ENCODE assay signal across 16 cellular contexts in genomic region chr7:40483630-40484029, GRCh38.
DNase-seq lines count a peak whose midpoint lies in the region; ATAC-seq and TF ChIP-seq lines count a peak whose summit lies in the region.
"Had no signal": no experiment of that assay in that cellular context is flagged by ENCODE, and none has a peak within 500 bp of the region (broad histone marks: within the 10 kb centered on the region; RNA-seq: fewer than 3 reads in every experiment).

No MANE protein-coding gene starts in this region.

- H3K9me3 ChIP-seq in Panc1 (ENCODE audit: control insufficient read depth, insufficient read depth, low read depth, low read length) = no peaks in the 10 kb centered on the region

- no peaks in the 10 kb centered on the region for H3K4me1 ChIP-seq in Panc1 (ENCODE audit: control insufficient read depth, insufficient read depth, low read length)
- H3K4me1 ChIP-seq: SJCRH30 had no signal

- H3K27me3 ChIP-seq in Panc1 (ENCODE audit: control insufficient read depth, insufficient read depth, low read length) = no peaks in the 10 kb centered on the region

- peak; percentile 41 for TF ChIP-seq CTCF in AG09309 (IDR thresholded peaks at IDR 0.05; ENCODE audit: control insufficient read depth, insufficient read depth, low read depth, low read length, missing control alignments)
- peak; percentile 17; the same call in 1 of the 2 replicates for TF ChIP-seq CTCF in GM12875 (IDR thresholded peaks at IDR 0.05; ENCODE audit: borderline replicate concordance, insufficient read depth, low read depth, low read length)
- peak; percentile 29; the same call in 1 of the 2 replicates for TF ChIP-seq CTCF in Panc1 (IDR thresholded peaks at IDR 0.05)
- peak; percentile 47 for TF ChIP-seq CTCF in fibroblast of villous mesenchyme (IDR thresholded peaks at IDR 0.05; ENCODE audit: insufficient read depth, low read depth, low read length)

- intact Hi-C loops in Panc1 (cut with micrococcal nuclease; ENCODE audit: unreplicated experiment) = no loop called here

- POLR2A ChIA-PET in Panc1 (lab: Charles Lee) = no interaction called here

- in situ Hi-C loops in Panc1 (cut with HindIII; ENCODE audit: low pct_unique_long_range_greater_than_20kb, low sequenced_read_pairs) = no loop called here

- H3K36me3 ChIP-seq in Panc1 (ENCODE audit: control insufficient read depth, insufficient read depth, low read length) = no peaks in the 10 kb centered on the region
- H3K36me3 ChIP-seq: SJCRH30 had no signal

- DNase-seq in AG09309 (ENCODE audit: low read depth) (no peak), Panc1 (ENCODE audit: low read depth, low spot score) (no peak), fibroblast of villous mesenchyme (ENCODE audit: low read depth) (no peak), activated gamma-delta T cell (lab: John Stamatoyannopoulos, UW) (no peak), HuH-7.5 (ENCODE audit: low spot score) (no peak)
- no peak for DNase-seq in stimulated activated naive CD4-positive, alpha-beta T cell treated with Interleukin-2 at 50 U/mL for 16 hours (lab: John Stamatoyannopoulos, UW)
- DNase-seq: activated CD4-positive, alpha-beta T cell treated with anti-CD3 and anti-CD28 coated beads for 48 hours; activated naive CD4-positive, alpha-beta T cell treated with anti-CD3 and anti-CD28 coated beads, Interleukin-2, amount 10 ng/mL, durations not matched to agents 7 days and 5 days; C1 segment of cervical spinal cord; DMS53; NCI-H1105 treated with DMSO at 0.1 percent for 48 hours; NCI-H2171 treated with DMSO at 0.1 percent for 48 hours; SJCRH30; T1000 had no signal

- no peak overlapping the region for H3K27ac ChIP-seq in Panc1 (ENCODE audit: low read length)
- H3K27ac ChIP-seq: SJCRH30 had no signal

- BruUV-seq in Panc1 (replicated peaks; lab: Mats Ljungman, UMichigan) = no TSS peak

- CTCF ChIA-PET in Panc1 (lab: Charles Lee) = interaction anchor here (0.7 kb wide), 1 partner anchor 21 kb away, joined by 5 read pairs; no protein-coding TSS in a partner anchor

- ATAC-seq in Panc1 (no peak), GM18858 (IDR thresholded peaks at IDR 0.05; ENCODE audit: unreplicated experiment) (no peak)

- H3K4me3 ChIP-seq in AG09309 (ENCODE audit: control insufficient read depth, low read depth, low read length) (no peak overlapping the region), GM12875 (ENCODE audit: low read depth, low read length) (no peak overlapping the region), Panc1 (ENCODE audit: low read depth in 2 of 2, low read length in 2 of 2) (no peak overlapping the region), fibroblast of villous mesenchyme (ENCODE audit: low read depth, low read length) (no peak overlapping the region)
- H3K4me3 ChIP-seq: SJCRH30 had no signal
